Comparison of ENCODE assay signal across 4 cellular contexts in the genomic region with DNA sequence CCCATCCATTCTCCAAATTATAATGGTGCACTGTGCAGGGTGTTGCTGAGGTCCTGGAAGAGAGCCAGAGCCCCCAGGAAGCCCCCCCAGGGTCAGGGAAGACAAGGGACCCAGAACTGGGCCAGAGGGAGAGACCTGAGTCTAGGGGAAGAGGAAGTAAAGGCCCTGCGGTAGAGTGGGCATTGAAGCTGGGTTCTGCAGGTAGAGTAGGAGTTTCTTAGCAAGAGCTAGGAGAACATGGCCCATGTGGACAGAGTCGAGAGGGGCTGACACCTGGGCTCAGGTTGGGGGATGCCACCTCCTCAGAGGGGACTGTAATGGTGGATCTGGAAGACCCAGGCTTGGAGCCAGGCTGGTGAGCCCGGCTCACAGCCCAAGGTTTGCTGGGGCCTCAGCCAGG.
A peak's percentile ranks its signal among the peaks of the same experiment; 100 is the strongest.
TF ChIP-seq lines count a peak whose summit lies in the region.

No MANE protein-coding gene starts in this region.

TF ChIP-seq in SK-N-SH treated with all-trans-retinoic acid at 6 μM for 48 hours, 23 proteins besides CTCF, POLR2A, EP300 and RAD21:
- TF ChIP-seq ZFP3 (CRISPR knock-in tag; IDR thresholded peaks at IDR 0.05) (peak; percentile 99), ZC3H10 (CRISPR knock-in tag; IDR thresholded peaks at IDR 0.05) (no peak)

TF ChIP-seq in SK-N-SH, 30 proteins besides CTCF, POLR2A, EP300 and RAD21:
- TF ChIP-seq EZH2phosphoT487 (IDR thresholded peaks at IDR 0.05; ENCODE audit: borderline replicate concordance, low read depth) (no peak), MXI1 (IDR thresholded peaks at IDR 0.05; ENCODE audit: low read depth, low read length) (no peak), JUND (IDR thresholded peaks at IDR 0.05) (no peak), NRF1 (IDR thresholded peaks at IDR 0.05; ENCODE audit: low read depth, low read length) (no peak), TEAD4 (IDR thresholded peaks at IDR 0.05; ENCODE audit: borderline replicate concordance, insufficient read depth) (no peak), MEF2A (IDR thresholded peaks at IDR 0.05; ENCODE audit: borderline replicate concordance, low read depth) (no peak), RCOR1 (IDR thresholded peaks at IDR 0.05; ENCODE audit: low read length) (no peak), SMC3 (IDR thresholded peaks at IDR 0.05; ENCODE audit: low read depth, low read length) (no peak), FOXJ3 (CRISPR knock-in tag; IDR thresholded peaks at IDR 0.05) (no peak), YY1 (IDR thresholded peaks at IDR 0.05; ENCODE audit: low read depth) (no peak), TAF1 (IDR thresholded peaks at IDR 0.05; ENCODE audit: borderline replicate concordance, low read depth, low read length) (no peak), GABPA (IDR thresholded peaks at IDR 0.05; ENCODE audit: low read depth) (no peak), CHD2 (IDR thresholded peaks at IDR 0.05; ENCODE audit: low read length, partially characterized antibody) (no peak), ELF1 (IDR thresholded peaks at IDR 0.05) (no peak)
- TF ChIP-seq, protein P1, sequence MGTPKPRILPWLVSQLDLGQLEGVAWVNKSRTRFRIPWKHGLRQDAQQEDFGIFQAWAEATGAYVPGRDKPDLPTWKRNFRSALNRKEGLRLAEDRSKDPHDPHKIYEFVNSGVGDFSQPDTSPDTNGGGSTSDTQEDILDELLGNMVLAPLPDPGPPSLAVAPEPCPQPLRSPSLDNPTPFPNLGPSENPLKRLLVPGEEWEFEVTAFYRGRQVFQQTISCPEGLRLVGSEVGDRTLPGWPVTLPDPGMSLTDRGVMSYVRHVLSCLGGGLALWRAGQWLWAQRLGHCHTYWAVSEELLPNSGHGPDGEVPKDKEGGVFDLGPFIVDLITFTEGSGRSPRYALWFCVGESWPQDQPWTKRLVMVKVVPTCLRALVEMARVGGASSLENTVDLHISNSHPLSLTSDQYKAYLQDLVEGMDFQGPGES (IDR thresholded peaks at IDR 0.05; ENCODE audit: low read depth, low read length): no peak
- TF ChIP-seq, protein P2, sequence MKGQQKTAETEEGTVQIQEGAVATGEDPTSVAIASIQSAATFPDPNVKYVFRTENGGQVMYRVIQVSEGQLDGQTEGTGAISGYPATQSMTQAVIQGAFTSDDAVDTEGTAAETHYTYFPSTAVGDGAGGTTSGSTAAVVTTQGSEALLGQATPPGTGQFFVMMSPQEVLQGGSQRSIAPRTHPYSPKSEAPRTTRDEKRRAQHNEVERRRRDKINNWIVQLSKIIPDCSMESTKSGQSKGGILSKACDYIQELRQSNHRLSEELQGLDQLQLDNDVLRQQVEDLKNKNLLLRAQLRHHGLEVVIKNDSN (IDR thresholded peaks at IDR 0.05; ENCODE audit: borderline replicate concordance, low read depth): no peak
- TF ChIP-seq, protein P3, sequence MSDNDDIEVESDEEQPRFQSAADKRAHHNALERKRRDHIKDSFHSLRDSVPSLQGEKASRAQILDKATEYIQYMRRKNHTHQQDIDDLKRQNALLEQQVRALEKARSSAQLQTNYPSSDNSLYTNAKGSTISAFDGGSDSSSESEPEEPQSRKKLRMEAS (IDR thresholded peaks at IDR 0.05; ENCODE audit: low read depth): no peak
- TF ChIP-seq, protein P4, sequence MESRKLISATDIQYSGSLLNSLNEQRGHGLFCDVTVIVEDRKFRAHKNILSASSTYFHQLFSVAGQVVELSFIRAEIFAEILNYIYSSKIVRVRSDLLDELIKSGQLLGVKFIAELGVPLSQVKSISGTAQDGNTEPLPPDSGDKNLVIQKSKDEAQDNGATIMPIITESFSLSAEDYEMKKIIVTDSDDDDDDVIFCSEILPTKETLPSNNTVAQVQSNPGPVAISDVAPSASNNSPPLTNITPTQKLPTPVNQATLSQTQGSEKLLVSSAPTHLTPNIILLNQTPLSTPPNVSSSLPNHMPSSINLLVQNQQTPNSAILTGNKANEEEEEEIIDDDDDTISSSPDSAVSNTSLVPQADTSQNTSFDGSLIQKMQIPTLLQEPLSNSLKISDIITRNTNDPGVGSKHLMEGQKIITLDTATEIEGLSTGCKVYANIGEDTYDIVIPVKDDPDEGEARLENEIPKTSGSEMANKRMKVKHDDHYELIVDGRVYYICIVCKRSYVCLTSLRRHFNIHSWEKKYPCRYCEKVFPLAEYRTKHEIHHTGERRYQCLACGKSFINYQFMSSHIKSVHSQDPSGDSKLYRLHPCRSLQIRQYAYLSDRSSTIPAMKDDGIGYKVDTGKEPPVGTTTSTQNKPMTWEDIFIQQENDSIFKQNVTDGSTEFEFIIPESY (IDR thresholded peaks at IDR 0.05; ENCODE audit: borderline replicate concordance, low read depth): no peak

TF ChIP-seq in HEK293, 187 proteins besides CTCF, POLR2A, EP300 and RAD21:
- TF ChIP-seq ZFP3 (tag by site-specific recombination; IDR thresholded peaks at IDR 0.05; ENCODE audit: low read depth): peak; percentile 97
- TF ChIP-seq ZNF140 (tag by site-specific recombination; IDR thresholded peaks at IDR 0.05): no peak
- no peak for TF ChIP-seq IKZF3 (tag by site-specific recombination; IDR thresholded peaks at IDR 0.05)
- no peak for TF ChIP-seq ZNF626 (tag by site-specific recombination; IDR thresholded peaks at IDR 0.05)
- peak; percentile 32; the same call in 1 of the 2 replicates for TF ChIP-seq ZNF623 (tag by site-specific recombination; IDR thresholded peaks at IDR 0.05)
TF ChIP-seq in HEK293: peak in this region for 2.

TF ChIP-seq in endothelial cell of umbilical vein, 7 proteins besides CTCF, POLR2A, EP300 and RAD21:
- TF ChIP-seq MYC (IDR thresholded peaks at IDR 0.05; ENCODE audit: low read depth, low read length) (no peak), EZH2 (IDR thresholded peaks at IDR 0.05; ENCODE audit: borderline replicate concordance, low read depth, low read length, severe bottlenecking) (peak; percentile 26)
